19 cellular contexts compared by ENCODE assay signal in the genomic region with DNA sequence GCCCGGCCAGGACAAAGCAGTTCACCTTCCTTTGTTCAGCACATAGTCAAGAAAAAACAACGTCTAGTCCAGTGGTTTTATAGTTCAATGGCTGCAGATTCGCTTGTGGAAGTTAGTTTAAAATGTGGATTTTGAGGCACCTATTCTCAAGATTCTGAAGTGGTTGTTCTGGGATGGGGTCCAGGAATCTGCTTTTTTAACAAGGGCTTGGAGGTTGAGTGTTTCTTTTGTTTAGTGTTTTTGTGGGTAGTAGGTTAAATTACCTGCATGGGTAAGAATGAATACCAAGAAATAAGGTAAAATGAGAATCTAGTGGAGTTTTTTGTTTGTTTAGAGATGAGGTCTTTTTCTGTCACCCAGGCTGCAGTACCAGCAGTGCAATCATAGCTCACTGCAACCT. TPM values are rescaled to one million over a fixed set of nuclear protein-coding genes. Genes with fewer than 3 reads are reported as not detected.
"Had no signal": no experiment of that assay in that cellular context is flagged by ENCODE, and none has a peak within 500 bp of the region (broad histone marks: within the 10 kb centered on the region; RNA-seq: fewer than 3 reads in every experiment).

No MANE protein-coding gene starts in this region.

- H3K36me3 Mint-ChIP-seq: activated naive CD8-positive, alpha-beta T cell; naive B cell had no signal

- H3K4me3 ChIP-seq: coronary artery, esophagus muscularis mucosa, left lung, lung had no signal

- H3K36me3 ChIP-seq: esophagus muscularis mucosa, left lung had no signal

- H3K27ac Mint-ChIP-seq: activated CD4-positive, alpha-beta memory T cell treated with anti-CD3 and anti-CD28 coated beads, Interleukin-2, amount 10 ng/mL, durations not matched to agents 7 days and 5 days; activated naive CD8-positive, alpha-beta T cell; naive B cell; T-helper 17 cell had no signal

- H3K9me3 Mint-ChIP-seq: activated CD4-positive, alpha-beta memory T cell treated with anti-CD3 and anti-CD28 coated beads, Interleukin-2, amount 10 ng/mL, durations not matched to agents 7 days and 5 days; naive B cell had no signal

- DNase-seq: activated CD4-positive, alpha-beta memory T cell treated with anti-CD3 and anti-CD28 coated beads, Interleukin-2, amount 10 ng/mL, durations not matched to agents 7 days and 5 days; activated CD4-positive, alpha-beta T cell treated with anti-CD3 and anti-CD28 coated beads for 48 hours; activated gamma-delta T cell; amniotic stem cell; cerebellar nuclear complex; glutamatergic neuron; hippocampal formation; kidney glomerular epithelial cell; left lung; naive B cell; stimulated activated CD4-positive, alpha-beta T cell treated with anti-CD3 and anti-CD28 coated beads, Interleukin-4, amount 100 ng/mL, for 24 hours; stimulated activated naive CD8-positive, alpha-beta T cell treated with anti-CD3 and anti-CD28 coated beads, Interleukin-15, Interleukin-2, amounts not matched to agents 100 U/mL and 50 U/mL, for 24 hours; T-helper 17 cell had no signal

- H3K27me3 ChIP-seq: esophagus muscularis mucosa, left lung had no signal

- H3K4me3 Mint-ChIP-seq: activated CD4-positive, alpha-beta memory T cell treated with anti-CD3 and anti-CD28 coated beads, Interleukin-2, amount 10 ng/mL, durations not matched to agents 7 days and 5 days; activated naive CD8-positive, alpha-beta T cell; T-helper 17 cell had no signal

- H3K27me3 Mint-ChIP-seq: naive B cell had no signal

- ATAC-seq: left lung; stimulated activated naive CD8-positive, alpha-beta T cell treated with anti-CD3 and anti-CD28 coated beads, Interleukin-15, Interleukin-2, amounts not matched to agents 100 U/mL and 50 U/mL, for 24 hours; T-helper 17 cell had no signal

- H3K27ac ChIP-seq: coronary artery, esophagus muscularis mucosa, left lung had no signal

- H3K4me1 Mint-ChIP-seq: activated CD4-positive, alpha-beta memory T cell treated with anti-CD3 and anti-CD28 coated beads, Interleukin-2, amount 10 ng/mL, durations not matched to agents 7 days and 5 days had no signal

- H3K9me3 ChIP-seq: esophagus muscularis mucosa, left lung had no signal

RNA-seq across cellular contexts. Expression of gene RANBP3L, which starts 31.5 kb away (rescaled TPM):
- total RNA-seq: activated CD4-positive, alpha-beta memory T cell treated with anti-CD3 and anti-CD28 coated beads, Interleukin-2, amount 10 ng/mL, durations not matched to agents 7 days and 5 days; bronchial epithelial cell; mesenteric fat pad; T-helper 17 cell had no signal
